In the genomic region with DNA sequence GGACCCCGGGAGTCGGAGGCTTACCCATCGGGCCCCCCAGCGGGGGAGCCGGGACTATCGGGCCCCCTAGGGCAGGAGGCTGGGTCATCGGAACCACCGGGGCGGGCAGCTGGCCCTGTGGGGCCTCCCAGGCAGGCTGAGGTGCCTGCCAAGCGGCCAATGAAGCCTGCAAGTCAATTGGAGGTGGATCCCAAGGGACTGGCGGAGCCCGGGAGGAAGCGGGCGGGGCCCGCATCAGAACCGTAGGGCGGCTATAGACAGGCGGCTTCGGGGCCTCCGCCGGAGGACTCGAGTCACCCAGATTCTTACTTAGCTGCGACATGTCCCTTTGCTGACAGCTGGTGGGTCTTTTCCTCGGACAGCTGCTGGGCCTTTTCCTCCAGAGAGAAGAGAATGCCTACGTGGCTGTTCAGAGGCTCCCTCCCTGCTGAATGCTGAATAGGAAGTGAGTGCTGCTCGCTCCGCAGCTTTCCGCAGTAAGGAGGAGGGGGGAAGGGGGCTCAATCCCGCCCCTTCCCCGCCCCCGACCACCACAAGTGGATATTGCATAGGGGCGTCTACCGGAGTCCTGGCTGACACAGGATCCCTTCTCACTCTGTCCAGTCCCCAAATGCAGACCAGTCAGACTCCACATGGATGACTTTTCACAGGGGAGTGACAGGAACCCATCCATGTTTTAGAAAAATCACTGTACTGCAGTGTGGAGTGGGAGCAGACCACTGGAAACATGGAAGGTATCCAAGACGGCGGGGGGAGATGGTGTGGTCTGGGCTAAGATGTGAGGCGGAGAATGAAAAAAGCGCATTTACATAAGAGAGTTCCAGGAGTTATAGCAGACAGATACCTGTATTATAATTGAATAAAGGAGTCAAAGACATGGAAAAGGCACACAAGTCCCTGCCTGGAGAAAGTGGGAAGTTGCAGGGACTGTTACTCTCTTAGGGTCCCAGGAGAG, we compare ENCODE assay signal across 10 cellular contexts. TPM values are rescaled to one million over a fixed set of nuclear protein-coding genes. Genes with fewer than 3 reads are reported as not detected.
DNase-seq lines count a peak whose midpoint lies in the region; ATAC-seq and TF ChIP-seq lines count a peak whose summit lies in the region.
"Had no signal": no experiment of that assay in that cellular context is flagged by ENCODE, and none has a peak within 500 bp of the region (broad histone marks: within the 10 kb centered on the region; RNA-seq: fewer than 3 reads in every experiment).

TSS of gene MAGEL2 (minus strand) at position 447 of the 955 bp plus-strand sequence. CDS start at position 322, 125 bp downstream.

- TF ChIP-seq CTCF in cardiac fibroblast (IDR thresholded peaks at IDR 0.05; ENCODE audit: low read depth, low read length) = no peak
- no peak for TF ChIP-seq CTCF in mesothelial cell of epicardium (IDR thresholded peaks at IDR 0.05; ENCODE audit: unreplicated experiment)
- TF ChIP-seq CTCF in upper lobe of left lung (IDR thresholded peaks at IDR 0.05) = no peak

- WGBS in upper lobe of left lung, 2 donors = 34 to 63% methylated on average over 14 to 37 of the region's 37 CpGs

- H3K4me3 Mint-ChIP-seq in mesothelial cell of epicardium = peak within 1 kb of the TSS; percentile 79

- H3K27ac ChIP-seq in upper lobe of left lung = no peak within 1 kb of the TSS

- H3K36me3 ChIP-seq in upper lobe of left lung = no peaks in the 10 kb centered on the region

- ATAC-seq in upper lobe of left lung (ENCODE audit: low FRiP score in 2 of 2) = no peak

- CTCF ChIA-PET in HEK293T (lab: Yijun Ruan, JAX) = no interaction called here

- H3K27me3 Mint-ChIP-seq in mesothelial cell of epicardium (ENCODE audit: low read depth) = peaks cover 15% of the 10 kb centered on the region

- H3K9me3 Mint-ChIP-seq in mesothelial cell of epicardium = peaks cover 3% of the 10 kb centered on the region

- TF ChIP-seq POLR2A in upper lobe of left lung (IDR thresholded peaks at IDR 0.05) = no peak

- no peak for TF ChIP-seq EP300 in upper lobe of left lung (IDR thresholded peaks at IDR 0.05)

- H3K9me3 ChIP-seq in upper lobe of left lung = no peaks in the 10 kb centered on the region

- no peaks in the 10 kb centered on the region for H3K4me1 ChIP-seq in upper lobe of left lung

- H3K27me3 ChIP-seq in upper lobe of left lung = peaks cover 0 to 7% (median 0%) of the 10 kb centered on the region in 4 donors

- H3K27ac Mint-ChIP-seq in mesothelial cell of epicardium = peak within 1 kb of the TSS; percentile 20

- H3K4me1 Mint-ChIP-seq in mesothelial cell of epicardium = peaks cover 6% of the 10 kb centered on the region

- peaks cover 3% of the 10 kb centered on the region for H3K36me3 Mint-ChIP-seq in mesothelial cell of epicardium

- peak; percentile 57 for DNase-seq in NCI-H748 (lab: John Stamatoyannopoulos, UW; ENCODE audit: unreplicated experiment)
- DNase-seq in NCI-H748 treated with DMSO at 0.1 percent for 48 hours (lab: John Stamatoyannopoulos, UW) = no peak
- peak in 1 of 2 donors; percentile 0 for DNase-seq in cardiac fibroblast (ENCODE audit: low read depth in 2 of 2)
- peak; percentile 35 to 55 for DNase-seq in mesothelial cell of epicardium (ENCODE audit: low spot score in 2 of 2, unreplicated experiment in 2 of 2)
- peak in 1 of 2 donors; percentile 82 for DNase-seq in upper lobe of left lung
- no peak for DNase-seq in stimulated activated CD4-positive, alpha-beta T cell treated with anti-CD3 and anti-CD28 coated beads, Interleukin-4, amount 100 ng/mL, for 4 hours
- no peak for DNase-seq in HEK293T (ENCODE audit: extremely low spot score)
- DNase-seq in KG1 (lab: John Stamatoyannopoulos, UW) = no peak
- DNase-seq: activated CD8-positive, alpha-beta memory T cell treated with anti-CD3 and anti-CD28 coated beads, Interleukin-2, amount 50 U/mL, for 48 hours; dermis blood vessel endothelial cell had no signal

- POLR2A ChIA-PET in HEK293T (lab: Yijun Ruan, JAX) = no interaction called here

- peak within 1 kb of the TSS; percentile 4 to 22 for H3K4me3 ChIP-seq in cardiac fibroblast (replicated peaks in 1 of 2; ENCODE audit: low read depth in 2 of 2, low read length in 2 of 2)
- H3K4me3 ChIP-seq in upper lobe of left lung = peak within 1 kb of the TSS in 3 of 4 donors; percentile 4 to 33 (median 11)

TF ChIP-seq in HEK293T, 16 proteins besides CTCF, POLR2A, EP300 and RAD21:
- TF ChIP-seq HDGF (IDR thresholded peaks at IDR 0.05; ENCODE audit: borderline replicate concordance) (no peak), SP1 (IDR thresholded peaks at IDR 0.05) (no peak), ZNF384 (IDR thresholded peaks at IDR 0.05) (no peak), FOXM1 (IDR thresholded peaks at IDR 0.05; ENCODE audit: borderline replicate concordance) (no peak), SUZ12 (IDR thresholded peaks at IDR 0.05) (no peak), FOXK2 (IDR thresholded peaks at IDR 0.05) (no peak), ELF4 (IDR thresholded peaks at IDR 0.05) (no peak), LEF1 (IDR thresholded peaks at IDR 0.05; ENCODE audit: borderline replicate concordance) (no peak), L3MBTL2 (conservative IDR thresholded peaks at IDR 0.05) (no peak), NFRKB (IDR thresholded peaks at IDR 0.05) (no peak)

RNA-seq across cellular contexts. Expression of gene MAGEL2, which starts in this region (rescaled TPM):
- total RNA-seq in mesothelial cell of epicardium (10.9 to 11.2 TPM (median 10.9 TPM) in 3 replicates), upper lobe of left lung (under 1 TPM in 2 of 6 donors, not detected in 4; 0.14 to 0.24 TPM)
- total RNA-seq: dermis blood vessel endothelial cell had no signal

Comparison
In these comparisons a context has a peak if more than half of its experiments do, and no peak if none do; other contexts are left out.
1. DNase-seq: peak in NCI-H748 (single experiment) and mesothelial cell of epicardium (2 of 2); none in NCI-H748 treated with DMSO at 0.1 percent for 48 hours (single experiment), stimulated activated CD4-positive, alpha-beta T cell treated with anti-CD3 and anti-CD28 coated beads, Interleukin-4, amount 100 ng/mL, for 4 hours (0 of 2), HEK293T (single experiment) and KG1 (single experiment).